ENCODE assay signal across 1 cellular context in the genomic region with DNA sequence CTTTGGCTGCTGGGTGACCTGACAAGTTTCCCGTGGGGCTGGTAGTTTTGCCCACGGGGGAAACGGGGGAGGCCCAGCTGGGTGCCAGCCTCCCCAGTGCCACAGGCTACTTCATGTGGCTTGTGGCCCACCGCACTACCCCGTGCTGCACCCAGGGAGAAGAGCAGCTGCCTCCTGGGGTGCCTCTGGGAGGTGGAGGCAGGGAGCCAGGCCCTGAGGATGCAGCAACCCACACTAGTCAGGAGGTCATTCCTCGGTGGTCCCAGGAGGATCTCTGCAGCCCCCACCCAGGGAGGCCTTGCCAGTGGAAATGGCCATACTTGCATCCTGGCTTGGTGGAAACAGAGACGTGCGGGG.
TF ChIP-seq lines count a peak whose summit lies in the region.

No MANE protein-coding gene starts in this region.

TF ChIP-seq in HCT116, 20 proteins besides CTCF, POLR2A, EP300 and RAD21 (continued from another document):
- TF ChIP-seq, protein P1, sequence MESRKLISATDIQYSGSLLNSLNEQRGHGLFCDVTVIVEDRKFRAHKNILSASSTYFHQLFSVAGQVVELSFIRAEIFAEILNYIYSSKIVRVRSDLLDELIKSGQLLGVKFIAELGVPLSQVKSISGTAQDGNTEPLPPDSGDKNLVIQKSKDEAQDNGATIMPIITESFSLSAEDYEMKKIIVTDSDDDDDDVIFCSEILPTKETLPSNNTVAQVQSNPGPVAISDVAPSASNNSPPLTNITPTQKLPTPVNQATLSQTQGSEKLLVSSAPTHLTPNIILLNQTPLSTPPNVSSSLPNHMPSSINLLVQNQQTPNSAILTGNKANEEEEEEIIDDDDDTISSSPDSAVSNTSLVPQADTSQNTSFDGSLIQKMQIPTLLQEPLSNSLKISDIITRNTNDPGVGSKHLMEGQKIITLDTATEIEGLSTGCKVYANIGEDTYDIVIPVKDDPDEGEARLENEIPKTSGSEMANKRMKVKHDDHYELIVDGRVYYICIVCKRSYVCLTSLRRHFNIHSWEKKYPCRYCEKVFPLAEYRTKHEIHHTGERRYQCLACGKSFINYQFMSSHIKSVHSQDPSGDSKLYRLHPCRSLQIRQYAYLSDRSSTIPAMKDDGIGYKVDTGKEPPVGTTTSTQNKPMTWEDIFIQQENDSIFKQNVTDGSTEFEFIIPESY (IDR thresholded peaks at IDR 0.05; ENCODE audit: extremely low read depth, insufficient replicate concordance, low read length): no peak
- TF ChIP-seq CBX3 (IDR thresholded peaks at IDR 0.05; ENCODE audit: low read depth): no peak
- no peak for TF ChIP-seq SIN3A (IDR thresholded peaks at IDR 0.05; ENCODE audit: low read depth)
- no peak for TF ChIP-seq POLR2AphosphoS5 (IDR thresholded peaks at IDR 0.05; ENCODE audit: low read depth, low read length)
TF ChIP-seq in HCT116: peak in this region for 0.
